1 cellular context compared by ENCODE assay signal in the genomic region with DNA sequence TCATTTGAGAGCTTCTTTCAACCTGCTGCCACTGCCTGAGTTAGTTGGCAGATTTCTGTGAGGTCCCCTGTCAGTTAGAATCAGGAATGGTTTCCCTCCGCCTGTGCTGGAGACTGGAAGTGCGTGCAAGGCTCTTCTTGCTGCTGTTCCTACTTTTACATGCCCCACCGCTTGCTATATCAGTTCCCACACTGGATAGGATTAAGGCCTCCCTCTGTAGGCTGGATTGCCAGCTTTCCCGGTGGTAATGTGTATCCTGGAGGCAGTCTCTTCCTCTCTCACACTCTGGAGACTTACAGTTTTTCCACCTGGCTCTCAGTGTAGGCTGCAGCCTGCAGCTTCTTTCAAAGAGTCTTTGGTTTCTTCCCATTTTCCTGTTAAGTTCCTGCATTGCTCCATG.
TF ChIP-seq lines count a peak whose summit lies in the region.

No MANE protein-coding gene starts in this region.

TF ChIP-seq in HCT116, 20 proteins besides CTCF, POLR2A, EP300 and RAD21 (continued from another document):
- TF ChIP-seq ZFX (IDR thresholded peaks at IDR 0.05) (no peak), YY1 (IDR thresholded peaks at IDR 0.05; ENCODE audit: extremely low read depth, insufficient replicate concordance, low read depth, low read length) (no peak), SIN3A (IDR thresholded peaks at IDR 0.05; ENCODE audit: low read depth) (no peak), EGR1 (IDR thresholded peaks at IDR 0.05; ENCODE audit: low read depth) (no peak), JUND (IDR thresholded peaks at IDR 0.05) (no peak)
- TF ChIP-seq, protein P1, sequence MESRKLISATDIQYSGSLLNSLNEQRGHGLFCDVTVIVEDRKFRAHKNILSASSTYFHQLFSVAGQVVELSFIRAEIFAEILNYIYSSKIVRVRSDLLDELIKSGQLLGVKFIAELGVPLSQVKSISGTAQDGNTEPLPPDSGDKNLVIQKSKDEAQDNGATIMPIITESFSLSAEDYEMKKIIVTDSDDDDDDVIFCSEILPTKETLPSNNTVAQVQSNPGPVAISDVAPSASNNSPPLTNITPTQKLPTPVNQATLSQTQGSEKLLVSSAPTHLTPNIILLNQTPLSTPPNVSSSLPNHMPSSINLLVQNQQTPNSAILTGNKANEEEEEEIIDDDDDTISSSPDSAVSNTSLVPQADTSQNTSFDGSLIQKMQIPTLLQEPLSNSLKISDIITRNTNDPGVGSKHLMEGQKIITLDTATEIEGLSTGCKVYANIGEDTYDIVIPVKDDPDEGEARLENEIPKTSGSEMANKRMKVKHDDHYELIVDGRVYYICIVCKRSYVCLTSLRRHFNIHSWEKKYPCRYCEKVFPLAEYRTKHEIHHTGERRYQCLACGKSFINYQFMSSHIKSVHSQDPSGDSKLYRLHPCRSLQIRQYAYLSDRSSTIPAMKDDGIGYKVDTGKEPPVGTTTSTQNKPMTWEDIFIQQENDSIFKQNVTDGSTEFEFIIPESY (IDR thresholded peaks at IDR 0.05; ENCODE audit: extremely low read depth, insufficient replicate concordance, low read length): no peak
- TF ChIP-seq, protein P2, sequence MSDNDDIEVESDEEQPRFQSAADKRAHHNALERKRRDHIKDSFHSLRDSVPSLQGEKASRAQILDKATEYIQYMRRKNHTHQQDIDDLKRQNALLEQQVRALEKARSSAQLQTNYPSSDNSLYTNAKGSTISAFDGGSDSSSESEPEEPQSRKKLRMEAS (IDR thresholded peaks at IDR 0.05): no peak
